In genomic region chr20:3158968-3159431, GRCh38 we compare ENCODE assay signal across 6 cellular contexts. TPM values are rescaled to one million over a fixed set of nuclear protein-coding genes. Genes with fewer than 3 reads are reported as not detected.
DNase-seq lines count a peak whose midpoint lies in the region; ATAC-seq and TF ChIP-seq lines count a peak whose summit lies in the region.

No MANE protein-coding gene starts in this region.

- H3K4me3 Mint-ChIP-seq in activated CD8-positive, alpha-beta T cell treated with anti-CD3 and anti-CD28 coated beads for 36 hours = peak overlapping the region; percentile 94

- CTCF ChIA-PET in activated CD8-positive, alpha-beta T cell treated with anti-CD3 and anti-CD28 coated beads for 36 hours (lab: Charles Lee) = interaction anchor here (0.6 to 1.7 kb wide), 3 partner anchors 12 to 105 kb away, joined by 3 to 5 read pairs (median 4); no protein-coding TSS in a partner anchor

- peak overlapping the region; percentile 71 to 80 (median 79) for H3K27ac ChIP-seq in right lobe of liver

- POLR2A ChIA-PET in activated CD8-positive, alpha-beta T cell treated with anti-CD3 and anti-CD28 coated beads for 36 hours (lab: Charles Lee) = interaction anchor here (0.6 to 4.1 kb wide), 9 partner anchors 9 to 211 kb away, joined by 3 to 25 read pairs (median 4); partner anchors contain the start of gene LZTS3

- H3K27ac Mint-ChIP-seq in activated CD8-positive, alpha-beta T cell treated with anti-CD3 and anti-CD28 coated beads for 36 hours = peak overlapping the region; percentile 98

- intact Hi-C loops in activated CD8-positive, alpha-beta T cell treated with anti-CD3 and anti-CD28 coated beads for 36 hours (cut with micrococcal nuclease) = no loop called here
- intact Hi-C loops in right lobe of liver (cut with DNase I) = no loop called here

- no peaks in the 10 kb centered on the region for H3K9me3 ChIP-seq in right lobe of liver

- no peak for DNase-seq in activated CD8-positive, alpha-beta T cell treated with anti-CD3 and anti-CD28 coated beads for 36 hours
- DNase-seq in right lobe of liver = no peak
- no peak for DNase-seq in ecto neural progenitor cell (ENCODE audit: low spot score)
- no peak for DNase-seq in D341Med (ENCODE audit: low spot score)
- no peak for DNase-seq in HuH-7 (ENCODE audit: low spot score)

- H3K4me1 Mint-ChIP-seq in activated CD8-positive, alpha-beta T cell treated with anti-CD3 and anti-CD28 coated beads for 36 hours (ENCODE audit: low read depth) = peaks cover 34% of the 10 kb centered on the region

- no peaks in the 10 kb centered on the region for H3K27me3 Mint-ChIP-seq in activated CD8-positive, alpha-beta T cell treated with anti-CD3 and anti-CD28 coated beads for 36 hours

- 5% methylated on average over 10 of the region's 10 CpGs for WGBS in right lobe of liver (ENCODE audit: insufficient coverage, low coverage, low lambda C conversion rate, missing lambda C conversion rate)

- peak overlapping the region; percentile 77 to 98 (median 94) for H3K4me3 ChIP-seq in right lobe of liver

- TF ChIP-seq CTCF in activated CD8-positive, alpha-beta T cell treated with anti-CD3 and anti-CD28 coated beads for 36 hours (IDR thresholded peaks at IDR 0.05) = no peak
- no peak for TF ChIP-seq CTCF in right lobe of liver (IDR thresholded peaks at IDR 0.05)

- H3K27me3 ChIP-seq in right lobe of liver = no peaks in the 10 kb centered on the region

- peak; percentile 10 for ATAC-seq in GM19035 (IDR thresholded peaks at IDR 0.05; ENCODE audit: unreplicated experiment)
- ATAC-seq in activated CD8-positive, alpha-beta T cell treated with anti-CD3 and anti-CD28 coated beads for 36 hours = peak; percentile 10
- ATAC-seq in right lobe of liver = peak in 2 of 4 donors; percentile 3 to 7

- H3K4me1 ChIP-seq in right lobe of liver = peaks cover 0 to 28% (median 11%) of the 10 kb centered on the region in 4 donors

- H3K36me3 ChIP-seq in right lobe of liver = peaks cover 0 to 9% (median 0%) of the 10 kb centered on the region in 4 donors

- peaks cover 17% of the 10 kb centered on the region for H3K36me3 Mint-ChIP-seq in activated CD8-positive, alpha-beta T cell treated with anti-CD3 and anti-CD28 coated beads for 36 hours (ENCODE audit: low read depth)

- no peak for TF ChIP-seq POLR2A in right lobe of liver (IDR thresholded peaks at IDR 0.05)

- H3K9me3 Mint-ChIP-seq in activated CD8-positive, alpha-beta T cell treated with anti-CD3 and anti-CD28 coated beads for 36 hours = no peaks in the 10 kb centered on the region

RNA-seq across cellular contexts. Expression of gene FASTKD5, which starts 0.7 kb away (rescaled TPM):
- 10 to 100 TPM; 17.3 to 18.1 TPM for total RNA-seq in activated CD8-positive, alpha-beta T cell treated with anti-CD3 and anti-CD28 coated beads for 36 hours
- 10 to 100 TPM; 10.3 to 18.2 (median 11.3) TPM for total RNA-seq in right lobe of liver

RNA-seq across cellular contexts. Expression of gene UBOX5, which starts 0.7 kb away (rescaled TPM):
- total RNA-seq in activated CD8-positive, alpha-beta T cell treated with anti-CD3 and anti-CD28 coated beads for 36 hours = 1 to 10 TPM; 5.0 to 6.9 TPM
- 1 to 10 TPM; 1.8 to 3.2 (median 2.0) TPM for total RNA-seq in right lobe of liver

RNA-seq across cellular contexts. Expression of gene LZTS3, which starts 14.3 kb away (rescaled TPM):
- total RNA-seq in activated CD8-positive, alpha-beta T cell treated with anti-CD3 and anti-CD28 coated beads for 36 hours = 1 to 10 TPM; 1.3 to 1.4 TPM
- total RNA-seq in right lobe of liver = 1 to 10 TPM; 3.9 to 6.1 (median 4.9) TPM

RNA-seq across cellular contexts. Expression of gene DDRGK1, which starts 45.5 kb away (rescaled TPM):
- 10 to 100 TPM; 50.1 to 54.1 TPM for total RNA-seq in activated CD8-positive, alpha-beta T cell treated with anti-CD3 and anti-CD28 coated beads for 36 hours
- 10 to 100 TPM; 55.0 to 76.1 (median 60.1) TPM for total RNA-seq in right lobe of liver

RNA-seq across cellular contexts. Expression of gene ITPA, which starts 50.3 kb away (rescaled TPM):
- 10 to 100 TPM; 56.3 to 66.9 TPM for total RNA-seq in activated CD8-positive, alpha-beta T cell treated with anti-CD3 and anti-CD28 coated beads for 36 hours
- total RNA-seq in right lobe of liver = 10 to 100 TPM; 17.5 to 38.8 (median 26.7) TPM
